ENCODE assay signal across 24 cellular contexts in genomic region chr13:34772881-34773280, GRCh38.
"Had no signal": no experiment of that assay in that cellular context is flagged by ENCODE, and none has a peak within 500 bp of the region (broad histone marks: within the 10 kb centered on the region; RNA-seq: fewer than 3 reads in every experiment).

No MANE protein-coding gene starts in this region.

- DNase-seq: activated CD4-positive, alpha-beta T cell treated with anti-CD3 and anti-CD28 coated beads, Interleukin-2, amount 10 ng/mL, durations not matched to agents 24 days and 14 days; activated CD4-positive, alpha-beta T cell treated with anti-CD3 and anti-CD28 coated beads, Interleukin-2, amount 50 U/mL, for 4 hours; activated CD8-positive, alpha-beta T cell treated with anti-CD3 and anti-CD28 coated beads for 36 hours; activated gamma-delta T cell treated with Interleukin-2 at 50 U/mL for 16 hours; activated naive CD4-positive, alpha-beta T cell treated with anti-CD3 and anti-CD28 coated beads for 36 hours; activated T-cell treated with anti-CD3 and anti-CD28 coated beads, Interleukin-2, amount 50 U/mL, for 24 hours; adrenal gland; body of pancreas; Karpas-422; KBM-7; NCI-H1105; NCI-H1417 treated with DMSO at 0.1 percent for 48 hours; NCI-H1694 treated with DMSO at 0.1 percent for 48 hours; NCI-H2029; NCI-H2107; NCI-H2171; NCI-H524 had no signal

- H3K4me1 Mint-ChIP-seq: activated CD4-positive, alpha-beta T cell treated with anti-CD3 and anti-CD28 coated beads, Interleukin-2, amount 10 ng/mL, durations not matched to agents 24 days and 14 days had no signal

- H3K27me3 Mint-ChIP-seq: activated CD4-positive, alpha-beta T cell treated with anti-CD3 and anti-CD28 coated beads, Interleukin-2, amount 10 ng/mL, durations not matched to agents 24 days and 14 days; activated CD8-positive, alpha-beta T cell treated with anti-CD3 and anti-CD28 coated beads for 36 hours; activated T-cell treated with anti-CD3 and anti-CD28 coated beads, Interleukin-2, amount 50 U/mL, for 24 hours had no signal

- ATAC-seq: activated CD8-positive, alpha-beta T cell treated with anti-CD3 and anti-CD28 coated beads for 36 hours; activated naive CD4-positive, alpha-beta T cell treated with anti-CD3 and anti-CD28 coated beads, Interleukin-2, amount 50 U/mL, for 72 hours; body of pancreas; Panc1 had no signal

- H3K36me3 Mint-ChIP-seq: activated naive CD4-positive, alpha-beta T cell treated with anti-CD3 and anti-CD28 coated beads, Interleukin-2, amount 50 U/mL, for 72 hours had no signal

- H3K9me3 Mint-ChIP-seq: activated CD4-positive, alpha-beta T cell treated with anti-CD3 and anti-CD28 coated beads, Interleukin-2, amount 10 ng/mL, durations not matched to agents 24 days and 14 days; activated naive CD4-positive, alpha-beta T cell treated with anti-CD3 and anti-CD28 coated beads for 36 hours; activated T-helper 1 cell treated with anti-CD3 and anti-CD28 coated beads, Interleukin-12 subunit alpha, Interleukin-12 subunit beta, Interleukin-2, Interleukin-4 antibody, amounts not matched to agents 30 ng/mL and 10 ng/mL and 1 ng/mL, durations not matched to agents 14 hours and 24 hours and 36 hours; T-helper 1 cell treated with Interleukin-12 subunit alpha and Interleukin-12 subunit beta and Interleukin-4 antibody, amounts not matched to agents 30 μg/mL and 1 μg/mL, for 36 hours; T-helper 2 cell treated with Interferon-gamma antibody and Interleukin-4, amounts not matched to agents 5 μg/mL and 100 μg/mL, for 36 hours had no signal

- FAIRE-seq: astrocyte, TTC549 had no signal

- H3K4me3 Mint-ChIP-seq: activated CD4-positive, alpha-beta T cell treated with anti-CD3 and anti-CD28 coated beads, Interleukin-2, amount 10 ng/mL, durations not matched to agents 24 days and 14 days; activated CD8-positive, alpha-beta T cell treated with anti-CD3 and anti-CD28 coated beads for 36 hours; activated naive CD4-positive, alpha-beta T cell treated with anti-CD3 and anti-CD28 coated beads for 36 hours; activated T-cell treated with anti-CD3 and anti-CD28 coated beads, Interleukin-2, amount 50 U/mL, for 24 hours; activated T-helper 1 cell treated with anti-CD3 and anti-CD28 coated beads, Interleukin-12 subunit alpha, Interleukin-12 subunit beta, Interleukin-2, Interleukin-4 antibody, amounts not matched to agents 30 ng/mL and 10 ng/mL and 1 ng/mL, durations not matched to agents 14 hours and 24 hours and 36 hours; T-helper 1 cell treated with Interleukin-12 subunit alpha and Interleukin-12 subunit beta and Interleukin-4 antibody, amounts not matched to agents 30 μg/mL and 1 μg/mL, for 36 hours; T-helper 2 cell treated with Interferon-gamma antibody and Interleukin-4, amounts not matched to agents 5 μg/mL and 100 μg/mL, for 36 hours had no signal
